ENCODE assay signal across 8 cellular contexts in genomic region chr19:2841858-2842574, GRCh38. TPM values are rescaled to one million over a fixed set of nuclear protein-coding genes. Genes with fewer than 3 reads are reported as not detected.
A peak's percentile ranks its signal among the peaks of the same experiment; 100 is the strongest.
DNase-seq lines count a peak whose midpoint lies in the region; ATAC-seq, FAIRE-seq and TF ChIP-seq lines count a peak whose summit lies in the region.

No MANE protein-coding gene starts in this region.

- peak overlapping the region; percentile 56 for H3K4me3 Mint-ChIP-seq in T-helper 2 cell treated with Interferon-gamma antibody and Interleukin-4, amounts not matched to agents 5 μg/mL and 100 μg/mL, for 36 hours
- peak overlapping the region; percentile 40 to 84 (median 78) for H3K4me3 Mint-ChIP-seq in naive thymus-derived CD4-positive, alpha-beta T cell

- no peaks in the 10 kb centered on the region for H3K79me2 ChIP-seq in Karpas-422 (ENCODE audit: low read length)

- H3K9me2 ChIP-seq in Karpas-422 (replicated peaks; ENCODE audit: insufficient read depth, low read length) = no peaks in the 10 kb centered on the region

- H3K4me3 ChIP-seq in Karpas-422 (ENCODE audit: low read length) (peak overlapping the region; percentile 70), duodenal mucosa (ENCODE audit: low read depth in 1 of 2, low read length in 2 of 2) (peak overlapping the region; percentile 76 to 83)
- peak overlapping the region; percentile 94 for H3K4me3 ChIP-seq in naive thymus-derived CD4-positive, alpha-beta T cell (ENCODE audit: low read length)

- H4K20me1 ChIP-seq in Karpas-422 (ENCODE audit: insufficient read depth, low read depth, low read length) = no peaks in the 10 kb centered on the region

- FAIRE-seq in GM12891 (lab: Jason Lieb, UNC) = no peak

- CTCF ChIA-PET in naive thymus-derived CD4-positive, alpha-beta T cell (lab: Charles Lee) = interaction anchor here (0.6 to 1.1 kb wide), 4 partner anchors 22 to 358 kb away, joined by 3 read pairs; partner anchors contain the start of genes ZNF554 and ZNF556

- no peak for TF ChIP-seq POLR2A in GM12891 (IDR thresholded peaks at IDR 0.05; ENCODE audit: low read depth, low read length)

- H3K4me1 ChIP-seq in Karpas-422 (ENCODE audit: low read length) = peaks cover 8% of the 10 kb centered on the region
- H3K4me1 ChIP-seq in duodenal mucosa (ENCODE audit: control insufficient read depth in 1 of 2, insufficient read depth in 2 of 2, low read length in 2 of 2) = peaks cover 0 to 7% of the 10 kb centered on the region in 2 donors
- peaks cover 3 to 13% of the 10 kb centered on the region in 2 donors for H3K4me1 ChIP-seq in naive thymus-derived CD4-positive, alpha-beta T cell (ENCODE audit: control insufficient read depth in 2 of 2, insufficient read depth in 2 of 2, low read length in 2 of 2)

- intact Hi-C loops in naive thymus-derived CD4-positive, alpha-beta T cell (cut with micrococcal nuclease) = loop anchor here in 1 of 2 donors (1.0 to 2.0 kb wide), 9 partner anchors 14 to 664 kb away; partner anchors contain the start of genes FZR1, NCLN, THOP1 and ZNF554

- peaks cover 2% of the 10 kb centered on the region for H3K4me1 Mint-ChIP-seq in T-helper 2 cell treated with Interferon-gamma antibody and Interleukin-4, amounts not matched to agents 5 μg/mL and 100 μg/mL, for 36 hours (ENCODE audit: low read depth)
- H3K4me1 Mint-ChIP-seq in naive thymus-derived CD4-positive, alpha-beta T cell = peaks cover 5 to 37% (median 22%) of the 10 kb centered on the region in 7 donors

- H3K9me3 ChIP-seq in Karpas-422 (ENCODE audit: low read length) (no peaks in the 10 kb centered on the region), duodenal mucosa (ENCODE audit: control insufficient read depth in 1 of 2, low read length in 2 of 2) (peaks cover 0 to 4% of the 10 kb centered on the region in 2 donors)
- peaks cover 0 to 6% (median 0%) of the 10 kb centered on the region in 3 experiments for H3K9me3 ChIP-seq in naive thymus-derived CD4-positive, alpha-beta T cell (ENCODE audit: control insufficient read depth in 2 of 3, low read length in 3 of 3)

- peaks cover 20% of the 10 kb centered on the region for H3K9me3 Mint-ChIP-seq in T-helper 2 cell treated with Interferon-gamma antibody and Interleukin-4, amounts not matched to agents 5 μg/mL and 100 μg/mL, for 36 hours
- peaks cover 0 to 38% (median 9%) of the 10 kb centered on the region in 11 donors for H3K9me3 Mint-ChIP-seq in naive thymus-derived CD4-positive, alpha-beta T cell

- peaks cover 1% of the 10 kb centered on the region for H3K36me3 Mint-ChIP-seq in T-helper 2 cell treated with Interferon-gamma antibody and Interleukin-4, amounts not matched to agents 5 μg/mL and 100 μg/mL, for 36 hours (ENCODE audit: low read depth)
- H3K36me3 Mint-ChIP-seq in naive thymus-derived CD4-positive, alpha-beta T cell = peaks cover 4 to 32% (median 18%) of the 10 kb centered on the region in 5 donors

- H3K4me2 ChIP-seq in Karpas-422 (ENCODE audit: low read depth, low read length, poor library complexity, severe bottlenecking) = peak overlapping the region; percentile 72

- no peak overlapping the region for H2AFZ ChIP-seq in Karpas-422 (ENCODE audit: low read length)

- H3K36me3 ChIP-seq in Karpas-422 (ENCODE audit: insufficient read depth, low read length) = no peaks in the 10 kb centered on the region
- H3K36me3 ChIP-seq in duodenal mucosa (ENCODE audit: control insufficient read depth in 1 of 2, insufficient read depth in 2 of 2, low read length in 2 of 2) = peaks cover 0 to 7% of the 10 kb centered on the region in 2 donors
- H3K36me3 ChIP-seq in naive thymus-derived CD4-positive, alpha-beta T cell (ENCODE audit: control insufficient read depth in 2 of 3, insufficient read depth in 3 of 3, low read length in 3 of 3) = peaks cover 0 to 14% (median 0%) of the 10 kb centered on the region in 3 experiments

- H3K27me3 ChIP-seq in Karpas-422 (ENCODE audit: low read length) (no peaks in the 10 kb centered on the region), duodenal mucosa (ENCODE audit: control insufficient read depth in 1 of 2, insufficient read depth in 2 of 2, low read length in 2 of 2) (no peaks in the 10 kb centered on the region)
- no peaks in the 10 kb centered on the region for H3K27me3 ChIP-seq in naive thymus-derived CD4-positive, alpha-beta T cell (ENCODE audit: control insufficient read depth in 2 of 2, insufficient read depth in 2 of 2, low read length in 2 of 2)

- no peak for ATAC-seq in naive thymus-derived CD4-positive, alpha-beta T cell
- no peak for ATAC-seq in GM21723 (IDR thresholded peaks at IDR 0.05; ENCODE audit: unreplicated experiment)

- peak overlapping the region; percentile 67 for H3K9ac ChIP-seq in Karpas-422 (ENCODE audit: low read length)
- peak overlapping the region; percentile 48 for H3K9ac ChIP-seq in duodenal mucosa (ENCODE audit: low read depth in 1 of 2, low read length in 2 of 2)

- DNase-seq in T-helper 2 cell treated with Interferon-gamma antibody and Interleukin-4, amounts not matched to agents 5 μg/mL and 100 μg/mL, for 36 hours (ENCODE audit: low spot score) = no peak
- DNase-seq in T-helper 2 cell (no peak), Karpas-422 (no peak), epidermal melanocyte (ENCODE audit: insufficient read length, low spot score) (no peak), GM12891 (ENCODE audit: insufficient read length, low spot score) (no peak)
- DNase-seq in naive thymus-derived CD4-positive, alpha-beta T cell = no peak

- POLR2A ChIA-PET in naive thymus-derived CD4-positive, alpha-beta T cell (lab: Charles Lee) = interaction anchor here (0.9 to 2.0 kb wide), 4 partner anchors 14 to 59 kb away, joined by 4 to 15 read pairs (median 5); partner anchors contain the start of gene SGTA

- H3K27ac Mint-ChIP-seq in T-helper 2 cell treated with Interferon-gamma antibody and Interleukin-4, amounts not matched to agents 5 μg/mL and 100 μg/mL, for 36 hours = no peak overlapping the region
- peak overlapping the region in 5 of 9 donors; percentile 50 to 85 (median 60) for H3K27ac Mint-ChIP-seq in naive thymus-derived CD4-positive, alpha-beta T cell

- peaks cover 12% of the 10 kb centered on the region for H3K27me3 Mint-ChIP-seq in T-helper 2 cell treated with Interferon-gamma antibody and Interleukin-4, amounts not matched to agents 5 μg/mL and 100 μg/mL, for 36 hours (ENCODE audit: low read depth)
- H3K27me3 Mint-ChIP-seq in naive thymus-derived CD4-positive, alpha-beta T cell = peaks cover 0 to 7% (median 0%) of the 10 kb centered on the region in 5 donors

- H3K27ac ChIP-seq in Karpas-422 (ENCODE audit: low read length) (no peak overlapping the region), duodenal mucosa (ENCODE audit: low read depth, low read length) (no peak overlapping the region)
- peak overlapping the region; percentile 55 for H3K27ac ChIP-seq in naive thymus-derived CD4-positive, alpha-beta T cell (ENCODE audit: low read depth, low read length)

TF ChIP-seq in GM12891, 5 proteins besides CTCF, POLR2A, EP300 and RAD21:
- TF ChIP-seq POLR2AphosphoS5 (IDR thresholded peaks at IDR 0.05; ENCODE audit: low read depth, low read length) (no peak), POU2F2 (IDR thresholded peaks at IDR 0.05; ENCODE audit: low read depth, low read length) (no peak), PAX5 (IDR thresholded peaks at IDR 0.05; ENCODE audit: insufficient read depth, low read length, severe bottlenecking) (no peak), TAF1 (IDR thresholded peaks at IDR 0.05; ENCODE audit: low read depth, low read length) (no peak), SPI1 (IDR thresholded peaks at IDR 0.05; ENCODE audit: low read depth, low read length) (no peak)
TF ChIP-seq in GM12891: peak in this region for 0.

RNA-seq across cellular contexts. Expression of gene ZNF555, which starts 0.7 kb away (rescaled TPM):
- 1.4 TPM in 2 replicates for total RNA-seq in Karpas-422 (2014; rRNA removed; shearing (Covaris generic); ENCODE audit: low replicate concordance)
- total RNA-seq in naive thymus-derived CD4-positive, alpha-beta T cell = 1 to 10 TPM; 1.2 to 10.0 (median 2.7) TPM
- polyA plus RNA-seq in naive thymus-derived CD4-positive, alpha-beta T cell = 1 to 10 TPM; 2.4 to 7.1 TPM
- 0.63 TPM for polyA plus RNA-seq in GM12891 (2012; ENCODE audit: low read depth, missing spikeins)

RNA-seq across cellular contexts. Expression of gene ZNF554, which starts 22.3 kb away (rescaled TPM):
- 2.6 and 4.0 TPM in 2 replicates for total RNA-seq in Karpas-422 (2014; rRNA removed; shearing (Covaris generic); ENCODE audit: low replicate concordance)
- total RNA-seq in naive thymus-derived CD4-positive, alpha-beta T cell = 1 to 10 TPM; 3.7 to 9.2 (median 5.8) TPM
- 1 to 10 TPM; 3.6 to 7.1 TPM for polyA plus RNA-seq in naive thymus-derived CD4-positive, alpha-beta T cell
- 0.85 TPM for polyA plus RNA-seq in GM12891 (2012; ENCODE audit: low read depth, missing spikeins)

RNA-seq across cellular contexts. Expression of gene ZNF556, which starts 25.1 kb away (rescaled TPM):
- not detected in 2 replicates for total RNA-seq in Karpas-422 (2014; rRNA removed; shearing (Covaris generic); ENCODE audit: low replicate concordance)
- total RNA-seq in naive thymus-derived CD4-positive, alpha-beta T cell = not detected
- polyA plus RNA-seq in naive thymus-derived CD4-positive, alpha-beta T cell = not detected
- polyA plus RNA-seq in GM12891 (2012; ENCODE audit: low read depth, missing spikeins) = not detected

RNA-seq across cellular contexts. Expression of gene THOP1, which starts 56.7 kb away (rescaled TPM):
- 57.0 and 148 TPM in 2 replicates for total RNA-seq in Karpas-422 (2014; rRNA removed; shearing (Covaris generic); ENCODE audit: low replicate concordance)
- total RNA-seq in naive thymus-derived CD4-positive, alpha-beta T cell = 10 to 100 TPM; 26.4 to 98.2 (median 29.7) TPM
- 10 to 100 TPM; 27.6 to 38.4 TPM for polyA plus RNA-seq in naive thymus-derived CD4-positive, alpha-beta T cell
- polyA plus RNA-seq in GM12891 (2012; ENCODE audit: low read depth, missing spikeins) = 146 TPM

RNA-seq across cellular contexts. Expression of gene ZNF57, which starts 58.7 kb away (rescaled TPM):
- total RNA-seq in Karpas-422 (2014; rRNA removed; shearing (Covaris generic); ENCODE audit: low replicate concordance) = 1.0 and 3.3 TPM in 2 replicates
- total RNA-seq in naive thymus-derived CD4-positive, alpha-beta T cell = 1 to 10 TPM; 1.7 to 5.0 (median 2.2) TPM
- polyA plus RNA-seq in naive thymus-derived CD4-positive, alpha-beta T cell = 1 to 10 TPM in 1 of 2 donors, under 1 TPM in 1; 0.97 to 4.3 TPM
- polyA plus RNA-seq in GM12891 (2012; ENCODE audit: low read depth, missing spikeins) = 1.9 TPM
